Comparison of ENCODE assay signal across 9 cellular contexts in the genomic region with DNA sequence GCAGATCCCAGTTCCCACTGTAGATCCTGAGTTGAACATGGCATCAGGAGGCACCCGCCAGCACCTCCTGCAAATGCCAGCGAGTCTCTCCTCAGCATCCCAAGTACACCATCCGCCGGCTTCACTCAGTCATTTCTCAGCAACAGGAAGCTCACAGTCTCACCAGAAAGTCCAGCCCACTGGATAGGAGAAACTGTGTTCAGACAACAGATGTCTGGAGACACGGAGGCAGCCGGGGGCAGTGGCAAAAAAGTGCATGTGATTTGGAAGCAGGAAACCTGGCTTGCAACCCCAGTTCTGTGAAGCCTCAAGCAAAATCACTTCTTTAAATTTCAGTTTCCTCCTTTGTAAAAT.
DNase-seq lines count a peak whose midpoint lies in the region; ATAC-seq and TF ChIP-seq lines count a peak whose summit lies in the region.
"Had no signal": no experiment of that assay in that cellular context is flagged by ENCODE, and none has a peak within 500 bp of the region (broad histone marks: within the 10 kb centered on the region; RNA-seq: fewer than 3 reads in every experiment).

No MANE protein-coding gene starts in this region.

- H3K4me1 ChIP-seq in endodermal cell (ENCODE audit: control insufficient read depth, insufficient read depth, low read length): no peaks in the 10 kb centered on the region
- peaks cover 6% of the 10 kb centered on the region for H3K4me1 ChIP-seq in foreskin keratinocyte

- H3K9ac ChIP-seq in endodermal cell (ENCODE audit: extremely low read depth, low read length, poor library complexity, severe bottlenecking): no peak overlapping the region

- no peaks in the 10 kb centered on the region for H3K36me3 ChIP-seq in endodermal cell (ENCODE audit: control insufficient read depth, insufficient read depth, low read length)

- H3K9me3 Mint-ChIP-seq in endodermal cell: no peaks in the 10 kb centered on the region

- peaks cover 14% of the 10 kb centered on the region for H3K4me1 Mint-ChIP-seq in endodermal cell

- no peak overlapping the region for H3K4me3 ChIP-seq in endodermal cell (ENCODE audit: low read length)

- TF ChIP-seq CTCF in endodermal cell (conservative IDR thresholded peaks at IDR 0.05) (no peak), foreskin keratinocyte (conservative IDR thresholded peaks at IDR 0.05) (no peak)

- peaks cover 11% of the 10 kb centered on the region for H3K27me3 Mint-ChIP-seq in endodermal cell (ENCODE audit: insufficient read depth)

- no peaks in the 10 kb centered on the region for H3K27me3 ChIP-seq in endodermal cell (ENCODE audit: control insufficient read depth, insufficient read depth, low read length, poor library complexity, severe bottlenecking)
- H3K27me3 ChIP-seq in foreskin keratinocyte: no peaks in the 10 kb centered on the region

- no peak overlapping the region for H3K4me3 Mint-ChIP-seq in endodermal cell

- H3K9me3 ChIP-seq in endodermal cell (ENCODE audit: control insufficient read depth, low read length): no peaks in the 10 kb centered on the region

- H3K27ac ChIP-seq in endodermal cell (ENCODE audit: low read depth, low read length) (peak overlapping the region; percentile 3), foreskin keratinocyte (no peak overlapping the region)

- H3K27ac Mint-ChIP-seq in endodermal cell: no peak overlapping the region

- ATAC-seq in foreskin keratinocyte (no peak), HG02588 (IDR thresholded peaks at IDR 0.05; ENCODE audit: unreplicated experiment) (no peak)

- peak; percentile 14 for DNase-seq in stimulated activated CD4-positive, alpha-beta T cell treated with anti-CD3 and anti-CD28 coated beads, Interleukin-1b, Interleukin-23, amount 100 ng/mL, for 48 hours
- no peak for DNase-seq in stimulated activated CD4-positive, alpha-beta T cell treated with anti-CD3 and anti-CD28 coated beads, Interleukin-4, amount 100 ng/mL, for 1 hour
- DNase-seq in MV-4-11 (lab: John Stamatoyannopoulos, UW): peak; percentile 58
- DNase-seq in endodermal cell: no peak
- DNase-seq in D341Med (ENCODE audit: low spot score): no peak
- no peak for DNase-seq in foreskin keratinocyte
- DNase-seq in glomerular visceral epithelial cell (ENCODE audit: extremely low spot score): no peak
- DNase-seq: NCI-H524 treated with DMSO at 0.1 percent for 48 hours had no signal

- 94% methylated on average over 4 to 6 of the region's 6 CpGs for WGBS in endodermal cell (ENCODE audit: insufficient coverage in 1 of 2, insufficient read length in 1 of 2), 2 experiments

- no peaks in the 10 kb centered on the region for H3K36me3 Mint-ChIP-seq in endodermal cell (ENCODE audit: low read depth)

Comparison
In these comparisons a context has a peak if more than half of its experiments do, and no peak if none do; other contexts are left out.
1. DNase-seq: peak in stimulated activated CD4-positive, alpha-beta T cell treated with anti-CD3 and anti-CD28 coated beads, Interleukin-1b, Interleukin-23, amount 100 ng/mL, for 48 hours (single experiment) and MV-4-11 (single experiment); none in stimulated activated CD4-positive, alpha-beta T cell treated with anti-CD3 and anti-CD28 coated beads, Interleukin-4, amount 100 ng/mL, for 1 hour (single experiment), endodermal cell (single experiment), D341Med (single experiment), foreskin keratinocyte (0 of 2) and glomerular visceral epithelial cell (single experiment).